Comparison of ENCODE assay signal across 18 cellular contexts in the genomic region with DNA sequence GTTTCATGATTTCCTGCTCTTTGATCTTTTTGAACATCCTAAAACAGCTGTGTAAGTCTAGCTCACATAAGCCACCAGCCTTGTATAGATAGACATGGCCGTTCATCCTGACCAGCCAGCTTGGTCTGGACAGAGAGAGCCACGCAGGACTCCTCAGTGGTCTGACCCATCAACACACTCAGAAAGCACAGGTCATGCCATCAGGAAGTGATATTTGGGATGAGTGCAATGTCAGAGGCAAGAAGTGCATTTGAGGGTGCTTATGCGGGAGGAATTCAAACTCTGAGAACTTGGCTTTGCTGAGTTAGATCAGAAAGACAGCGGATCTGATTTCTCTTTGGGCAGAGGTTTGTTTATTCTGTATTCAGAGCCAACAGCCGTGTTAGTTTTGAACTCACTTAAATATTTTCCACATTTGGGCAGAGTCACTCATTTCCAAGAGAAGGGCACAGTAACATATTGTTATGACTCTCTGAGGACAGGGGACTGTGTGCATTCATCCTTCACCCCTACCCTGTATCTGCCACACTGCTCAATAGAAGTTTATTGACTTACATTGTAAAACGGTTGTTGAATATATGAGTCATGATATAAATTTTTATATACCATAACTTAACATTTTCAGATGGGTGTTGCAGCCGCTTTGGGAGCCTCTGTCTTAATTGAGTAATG.
A peak's percentile ranks its signal among the peaks of the same experiment; 100 is the strongest.
DNase-seq lines count a peak whose midpoint lies in the region; ATAC-seq and TF ChIP-seq lines count a peak whose summit lies in the region.
"Had no signal": no experiment of that assay in that cellular context is flagged by ENCODE, and none has a peak within 500 bp of the region (broad histone marks: within the 10 kb centered on the region; RNA-seq: fewer than 3 reads in every experiment).

No MANE protein-coding gene starts in this region.

- no peaks in the 10 kb centered on the region for H3K79me2 ChIP-seq in DND-41 (ENCODE audit: insufficient read depth, low read length)

- H3K36me3 ChIP-seq in DND-41 (ENCODE audit: insufficient read depth, low read length) = no peaks in the 10 kb centered on the region
- H3K36me3 ChIP-seq: BE2C had no signal

- in situ Hi-C loops in GM13977 (cut with MboI; ENCODE audit: low pct_unique_long_range_greater_than_20kb, low sequenced_read_pairs, unreplicated experiment) = no loop called here

- no peak overlapping the region for H2AFZ ChIP-seq in DND-41 (ENCODE audit: low read depth, low read length)
- H2AFZ ChIP-seq: GM23248 had no signal

- TF ChIP-seq POLR2A in lower leg skin (IDR thresholded peaks at IDR 0.05) = no peak

- DNase-seq in DND-41 = no peak
- DNase-seq in GM13977 (ENCODE audit: low spot score) = peak; percentile 9
- peak; percentile 12 for DNase-seq in coronary artery (ENCODE audit: low spot score)
- peak; percentile 7 to 56 for DNase-seq in lower leg skin (ENCODE audit: low spot score in 2 of 2)
- DNase-seq in ureter (ENCODE audit: low spot score) = no peak
- no peak for DNase-seq in NAMALWA (ENCODE audit: low spot score)
- DNase-seq: BE2C; CD4-positive, alpha-beta T cell; GM23248; MV-4-11; NCI-H146; NCI-H2081; NCI-H82; SHP77 treated with DMSO at 0.1 percent for 48 hours had no signal

- no peaks in the 10 kb centered on the region for H4K20me1 ChIP-seq in DND-41 (ENCODE audit: insufficient read depth, low read length)

- H3K9me3 ChIP-seq in DND-41 (ENCODE audit: insufficient read depth, low read length, severe bottlenecking) = no peaks in the 10 kb centered on the region
- H3K9me3 ChIP-seq: BE2C had no signal

- ATAC-seq in DND-41 (ENCODE audit: insufficient read depth, low read depth) (peak; percentile 42; the same call in 1 of the 3 replicates), GM21367 (IDR thresholded peaks at IDR 0.05; ENCODE audit: unreplicated experiment) (no peak), GM19467 (IDR thresholded peaks at IDR 0.05; ENCODE audit: unreplicated experiment) (no peak)
- ATAC-seq: HCT116, Panc1 had no signal

- peaks cover 9% of the 10 kb centered on the region for H3K4me1 ChIP-seq in DND-41 (ENCODE audit: insufficient read depth, low read length)
- H3K4me1 ChIP-seq: BE2C had no signal

- H3K27me3 ChIP-seq in DND-41 (ENCODE audit: insufficient read depth, low read length, poor library complexity) = no peaks in the 10 kb centered on the region
- H3K27me3 ChIP-seq: BE2C had no signal

- H3K9ac ChIP-seq in DND-41 (ENCODE audit: low read depth, low read length) = no peak overlapping the region
- H3K9ac ChIP-seq: GM23248 had no signal

- 69 to 71% methylated on average over 7 of the region's 7 CpGs for WGBS in lower leg skin, 2 donors

- H3K27ac ChIP-seq in DND-41 (ENCODE audit: low read length) = no peak overlapping the region
- no peak overlapping the region for H3K27ac ChIP-seq in coronary artery
- H3K27ac ChIP-seq: GM23248 had no signal

- no peak overlapping the region for H3K4me2 ChIP-seq in DND-41 (ENCODE audit: insufficient read depth, low read length)

- no peak overlapping the region for H3K4me3 ChIP-seq in DND-41 (ENCODE audit: low read depth in 1 of 2, low read length in 2 of 2)
- no peak overlapping the region for H3K4me3 ChIP-seq in coronary artery
- H3K4me3 ChIP-seq in lower leg skin (ENCODE audit: low read depth, poor library complexity, severe bottlenecking) = no peak overlapping the region
- H3K4me3 ChIP-seq: GM23248 had no signal

- intact Hi-C loops in lower leg skin (cut with DNase I; ENCODE audit: low total_unique reads) = no loop called here

- no peak for TF ChIP-seq CTCF in DND-41 (IDR thresholded peaks at IDR 0.05; ENCODE audit: borderline replicate concordance, extremely low read depth, low read length, poor library complexity, severe bottlenecking)
- no peak for TF ChIP-seq CTCF in GM13977 (IDR thresholded peaks at IDR 0.05; ENCODE audit: extremely low read depth, insufficient read depth, missing control alignments)
- TF ChIP-seq CTCF in coronary artery (IDR thresholded peaks at IDR 0.05) = no peak
- no peak for TF ChIP-seq CTCF in lower leg skin (IDR thresholded peaks at IDR 0.05)

Comparison
In these comparisons a context has a peak if more than half of its experiments do, and no peak if none do; other contexts are left out.
1. DNase-seq: peak in GM13977 (single experiment), coronary artery (single experiment) and lower leg skin (2 of 2); none in DND-41 (single experiment), ureter (single experiment) and NAMALWA (single experiment).